Comparison of ENCODE assay signal across 26 cellular contexts in the genomic region with DNA sequence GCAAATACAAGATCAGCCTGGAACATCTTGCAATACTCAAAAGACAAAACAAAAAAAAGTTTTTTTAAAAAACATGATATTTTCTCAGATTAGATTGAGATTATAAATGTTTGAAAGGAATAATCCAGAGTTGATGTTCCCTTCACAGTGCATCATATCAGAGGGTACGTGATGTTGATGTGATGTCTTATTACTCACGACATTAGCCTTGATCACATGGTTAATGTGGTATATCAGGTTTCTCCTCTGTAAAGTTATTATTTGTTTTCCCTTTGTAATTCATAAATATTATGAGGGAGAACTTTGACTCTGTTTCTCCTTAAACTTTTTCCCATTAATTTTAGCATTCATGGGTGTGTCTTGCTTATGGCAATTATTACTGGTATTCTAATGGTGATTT.
"Had no signal": no experiment of that assay in that cellular context is flagged by ENCODE, and none has a peak within 500 bp of the region (broad histone marks: within the 10 kb centered on the region; RNA-seq: fewer than 3 reads in every experiment).

No MANE protein-coding gene starts in this region.

- H3K4me2 ChIP-seq: neural progenitor cell had no signal

- H3K4me1 Mint-ChIP-seq: central memory CD8-positive, alpha-beta T cell; neural progenitor cell had no signal

- H3K9ac ChIP-seq: neural progenitor cell had no signal

- H3K27me3 Mint-ChIP-seq: activated B cell treated with CpG ODN at 0.5 μM for 24 hours; activated CD4-positive, alpha-beta T cell treated with anti-CD3 and anti-CD28 coated beads for 36 hours; activated T-cell treated with anti-CD3 and anti-CD28 coated beads, Interleukin-2, amount 50 U/mL, for 24 hours; activated T-helper 17 cell treated with anti-CD3 and anti-CD28 coated beads, Interleukin-2, amount 50 U/mL, for 72 hours; central memory CD8-positive, alpha-beta T cell; naive thymus-derived CD8-positive, alpha-beta T cell; progenitor cell of endocrine pancreas; stimulated activated naive CD8-positive, alpha-beta T cell treated with anti-CD3 and anti-CD28 coated beads, Interleukin-15, Interleukin-2, amounts not matched to agents 100 ng/mL and 50 ng/mL, for 24 hours had no signal

- H3K4me3 Mint-ChIP-seq: activated B cell treated with CpG ODN at 0.5 μM for 24 hours; activated CD4-positive, alpha-beta T cell treated with anti-CD3 and anti-CD28 coated beads for 36 hours; activated T-cell treated with anti-CD3 and anti-CD28 coated beads, Interleukin-2, amount 50 U/mL, for 24 hours; activated T-helper 17 cell treated with anti-CD3 and anti-CD28 coated beads, Interleukin-2, amount 50 U/mL, for 72 hours; central memory CD8-positive, alpha-beta T cell; naive thymus-derived CD8-positive, alpha-beta T cell; neural progenitor cell; stimulated activated naive CD8-positive, alpha-beta T cell treated with anti-CD3 and anti-CD28 coated beads, Interleukin-15, Interleukin-2, amounts not matched to agents 100 ng/mL and 50 ng/mL, for 24 hours; T-helper 1 cell treated with Interleukin-12 subunit alpha and Interleukin-12 subunit beta and Interleukin-4 antibody, amounts not matched to agents 30 μg/mL and 1 μg/mL, for 36 hours had no signal

- H3K27ac Mint-ChIP-seq: activated B cell treated with CpG ODN at 0.5 μM for 24 hours; activated CD4-positive, alpha-beta T cell treated with anti-CD3 and anti-CD28 coated beads for 36 hours; activated naive CD4-positive, alpha-beta T cell treated with anti-CD3 and anti-CD28 coated beads, Interleukin-2, amount 50 U/mL, for 72 hours; activated T-cell treated with anti-CD3 and anti-CD28 coated beads, Interleukin-2, amount 50 U/mL, for 24 hours; activated T-helper 17 cell treated with anti-CD3 and anti-CD28 coated beads, Interleukin-2, amount 50 U/mL, for 72 hours; naive thymus-derived CD8-positive, alpha-beta T cell; neural progenitor cell; stimulated activated naive CD8-positive, alpha-beta T cell treated with anti-CD3 and anti-CD28 coated beads, Interleukin-15, Interleukin-2, amounts not matched to agents 100 ng/mL and 50 ng/mL, for 24 hours; T-helper 1 cell treated with Interleukin-12 subunit alpha and Interleukin-12 subunit beta and Interleukin-4 antibody, amounts not matched to agents 30 μg/mL and 1 μg/mL, for 36 hours had no signal

- H3K36me3 ChIP-seq: esophagus muscularis mucosa, heart left ventricle, lower lobe of right lung, neural progenitor cell, suprapubic skin, tibial nerve had no signal

- H2AFZ ChIP-seq: neural progenitor cell had no signal

- H3K36me3 Mint-ChIP-seq: activated naive CD4-positive, alpha-beta T cell treated with anti-CD3 and anti-CD28 coated beads, Interleukin-2, amount 50 U/mL, for 72 hours; naive thymus-derived CD8-positive, alpha-beta T cell; neural progenitor cell had no signal

- H3K9me3 ChIP-seq: esophagus muscularis mucosa, heart left ventricle, lower lobe of right lung, suprapubic skin, tibial nerve had no signal

- H3K9me3 Mint-ChIP-seq: activated B cell treated with CpG ODN at 0.5 μM for 24 hours; activated naive CD4-positive, alpha-beta T cell treated with anti-CD3 and anti-CD28 coated beads, Interleukin-2, amount 50 U/mL, for 72 hours; activated T-cell treated with anti-CD3 and anti-CD28 coated beads, Interleukin-2, amount 50 U/mL, for 24 hours; activated T-helper 17 cell treated with anti-CD3 and anti-CD28 coated beads, Interleukin-2, amount 50 U/mL, for 72 hours; central memory CD8-positive, alpha-beta T cell; naive thymus-derived CD8-positive, alpha-beta T cell; neural progenitor cell; stimulated activated naive CD8-positive, alpha-beta T cell treated with anti-CD3 and anti-CD28 coated beads, Interleukin-15, Interleukin-2, amounts not matched to agents 100 ng/mL and 50 ng/mL, for 24 hours; T-helper 1 cell treated with Interleukin-12 subunit alpha and Interleukin-12 subunit beta and Interleukin-4 antibody, amounts not matched to agents 30 μg/mL and 1 μg/mL, for 36 hours had no signal

- DNase-seq: activated B cell treated with CpG ODN at 0.5 μM for 24 hours; activated CD4-positive, alpha-beta T cell treated with anti-CD3 and anti-CD28 coated beads for 36 hours; activated CD4-positive, alpha-beta T cell treated with anti-CD3 and anti-CD28 coated beads, Interleukin-2, amount 50 U/mL, for 4 hours; activated CD8-positive, alpha-beta memory T cell treated with anti-CD3 and anti-CD28 coated beads for 24 hours; activated CD8-positive, alpha-beta memory T cell treated with anti-CD3 and anti-CD28 coated beads, Interleukin-2, amount 50 U/mL, for 4 hours; activated T-cell treated with anti-CD3 and anti-CD28 coated beads, Interleukin-2, amount 50 U/mL, for 24 hours; effector memory CD4-positive, alpha-beta T cell; heart left ventricle; kidney; lower lobe of right lung; mesendoderm; naive thymus-derived CD8-positive, alpha-beta T cell; right cardiac atrium; stimulated activated CD4-positive, alpha-beta T cell treated with anti-CD3 and anti-CD28 coated beads, Interleukin-12 subunit alpha, Interleukin-12 subunit beta, amount 100 ng/mL, for 4 hours; stimulated activated CD4-positive, alpha-beta T cell treated with anti-CD3 and anti-CD28 coated beads, Interleukin-4, amount 100 ng/mL, for 4 hours; T1000 had no signal

- H3K27me3 ChIP-seq: esophagus muscularis mucosa, heart left ventricle, neural progenitor cell, suprapubic skin, tibial nerve had no signal

- H3K4me3 ChIP-seq: esophagus muscularis mucosa, heart left ventricle, lower lobe of right lung, neural progenitor cell, suprapubic skin, tibial nerve had no signal

- H3K27ac ChIP-seq: neural progenitor cell had no signal

- H3K4me1 ChIP-seq: neural progenitor cell had no signal
